Comparison of ENCODE assay signal across 22 cellular contexts in the genomic region with DNA sequence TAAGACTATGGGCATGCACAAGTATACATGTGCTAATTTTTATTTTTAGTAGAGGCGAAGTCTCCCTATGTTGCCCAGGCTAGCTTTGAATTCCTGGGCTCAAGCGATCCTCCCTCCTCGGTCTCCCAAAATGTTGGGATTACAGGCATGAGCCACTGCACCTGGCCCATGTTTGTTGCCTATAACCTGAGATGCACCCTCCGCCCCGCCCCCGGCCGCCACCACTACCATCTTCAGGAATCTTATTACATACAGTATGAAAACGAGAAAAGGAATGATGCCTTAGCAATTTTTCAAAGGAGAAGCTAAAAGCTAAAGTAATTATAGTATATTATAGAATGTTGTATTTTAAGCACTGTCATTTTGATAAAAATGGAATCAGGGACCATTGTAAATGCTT.
DNase-seq lines count a peak whose midpoint lies in the region.
"Had no signal": no experiment of that assay in that cellular context is flagged by ENCODE, and none has a peak within 500 bp of the region (broad histone marks: within the 10 kb centered on the region; RNA-seq: fewer than 3 reads in every experiment).

No MANE protein-coding gene starts in this region.

- intact Hi-C loops in posterior vena cava (cut with DNase I), result no loop called here

- DNase-seq in posterior vena cava (ENCODE audit: low spot score) (peak; percentile 62), HUDEP-2 (lab: John Stamatoyannopoulos, UW; ENCODE audit: unreplicated experiment in 76 of 76) (no peak)
- DNase-seq: 8988T; ACHN; AML-193; BE2C; C1 segment of cervical spinal cord; Caco-2; Calu3; CD4-positive, alpha-beta memory T cell; CD4-positive, alpha-beta T cell; CD4-positive, CD25-positive, alpha-beta regulatory T cell; CD8-positive, alpha-beta memory T cell; CD8-positive, alpha-beta T cell; COR-L47; DMS 273 treated with DMSO at 0.1 percent for 48 hours; DMS153; DMS53; DMS79; DMS79 treated with DMSO at 0.1 percent for 48 hours; DND-41; EL had no signal
